In the genomic region with DNA sequence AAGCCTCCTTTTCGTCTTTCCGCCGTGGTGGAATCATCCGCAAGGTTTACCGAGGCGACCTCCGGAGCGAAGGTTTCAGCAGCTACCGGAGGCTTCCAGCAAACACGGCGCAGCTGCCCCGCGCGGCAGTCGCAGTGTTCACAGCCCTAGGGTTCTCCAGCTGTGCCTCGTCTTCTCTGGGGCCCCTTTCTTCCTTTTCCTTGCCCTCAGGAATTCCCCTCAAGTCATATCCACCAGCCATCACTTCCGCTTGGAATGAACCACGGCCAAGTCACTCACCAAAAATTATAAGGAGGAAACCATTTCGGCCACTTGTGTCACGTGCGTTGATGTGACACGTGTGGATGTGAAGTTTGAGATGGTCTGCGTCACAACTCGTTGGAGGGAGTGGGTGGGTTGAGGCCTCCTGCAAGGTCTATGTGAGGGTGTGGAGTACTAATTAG, we compare ENCODE assay signal across 8 cellular contexts. TPM values are rescaled to one million over a fixed set of nuclear protein-coding genes. Genes with fewer than 3 reads are reported as not detected.
A peak's percentile ranks its signal among the peaks of the same experiment; 100 is the strongest.
DNase-seq lines count a peak whose midpoint lies in the region; ATAC-seq, FAIRE-seq and TF ChIP-seq lines count a peak whose summit lies in the region.

No MANE protein-coding gene starts in this region.

- H3K36me3 Mint-ChIP-seq in Calu3 (ENCODE audit: insufficient read depth, unreplicated experiment): peaks cover 18% of the 10 kb centered on the region

- H3K9me3 ChIP-seq in MM.1S (replicated peaks; ENCODE audit: insufficient read depth, low read length) (no peaks in the 10 kb centered on the region), ascending aorta (no peaks in the 10 kb centered on the region), keratinocyte (ENCODE audit: control insufficient read depth, low read depth, low read length) (no peaks in the 10 kb centered on the region)

- TSS peak; percentile 92 for BruUV-seq in Calu3 (replicated peaks; lab: Mats Ljungman, UMichigan)

- H3K4me2 ChIP-seq in MM.1S (ENCODE audit: low read depth, low read length) (peak overlapping the region; percentile 85), keratinocyte (ENCODE audit: control insufficient read depth, extremely low read depth, insufficient read depth, low read depth, low read length) (peak overlapping the region; percentile 78)

- peaks cover 21% of the 10 kb centered on the region for H3K4me1 ChIP-seq in MM.1S (ENCODE audit: low read length)
- H3K4me1 ChIP-seq in ascending aorta: peaks cover 3 to 16% of the 10 kb centered on the region in 2 donors
- H3K4me1 ChIP-seq in keratinocyte (ENCODE audit: control insufficient read depth, extremely low read depth, insufficient read depth, low read length): peaks cover 35% of the 10 kb centered on the region

- no peak for FAIRE-seq in keratinocyte (lab: Jason Lieb, UNC)

- 0 out of 2 replicates have a peak overlapping the region, but pooled peaks have one; percentile 11 for H2AFZ ChIP-seq in MM.1S (ENCODE audit: low read length)
- H2AFZ ChIP-seq in keratinocyte (ENCODE audit: control insufficient read depth, low read length): peak overlapping the region; percentile 86

- H3K9me2 ChIP-seq in MM.1S (replicated peaks; ENCODE audit: insufficient read depth, low read length): no peaks in the 10 kb centered on the region

- H3K27ac Mint-ChIP-seq in Calu3 (ENCODE audit: unreplicated experiment): peak overlapping the region; percentile 42

- peak overlapping the region; percentile 62 for H3K4me3 ChIP-seq in MM.1S (ENCODE audit: low read length)
- H3K4me3 ChIP-seq in ascending aorta: peak overlapping the region; percentile 44 to 96
- H3K4me3 ChIP-seq in keratinocyte (ENCODE audit: control insufficient read depth in 2 of 3, extremely low read depth in 1 of 3, insufficient read depth in 2 of 3, low read depth in 1 of 3, low read length in 3 of 3): peak overlapping the region; percentile 45 to 72 (median 63)

- H3F3A ChIP-seq in MM.1S (ENCODE audit: insufficient read depth, low read length): peaks cover 58% of the 10 kb centered on the region

- H3K27ac ChIP-seq in MM.1S (ENCODE audit: low read length): peak overlapping the region; percentile 91
- H3K27ac ChIP-seq in ascending aorta: peak overlapping the region; percentile 98 to 100
- H3K27ac ChIP-seq in keratinocyte (ENCODE audit: control insufficient read depth, insufficient read depth, low read length): peak overlapping the region; percentile 88

- no peaks in the 10 kb centered on the region for H3K27me3 Mint-ChIP-seq in Calu3 (ENCODE audit: unreplicated experiment)

- H3K9ac ChIP-seq in MM.1S (ENCODE audit: low read length): peak overlapping the region; percentile 83
- H3K9ac ChIP-seq in keratinocyte (ENCODE audit: control insufficient read depth, extremely low read depth, insufficient read depth, low read length): peak overlapping the region; percentile 86

- no peak for TF ChIP-seq CTCF in Calu3 (IDR thresholded peaks at IDR 0.05; ENCODE audit: unreplicated experiment)
- no peak for TF ChIP-seq CTCF in MM.1S (IDR thresholded peaks at IDR 0.05; ENCODE audit: low read length)
- no peak for TF ChIP-seq CTCF in ascending aorta (IDR thresholded peaks at IDR 0.05)
- no peak for TF ChIP-seq CTCF in keratinocyte (optimal IDR thresholded peaks at IDR 0.05 in 1 of 3, IDR thresholded peaks at IDR 0.05 in 1 of 3, conservative IDR thresholded peaks at IDR 0.05 in 1 of 3; ENCODE audit: extremely low read depth in 1 of 3, insufficient read depth in 2 of 3, low read length in 3 of 3)

- H3K4me1 Mint-ChIP-seq in Calu3 (ENCODE audit: low read depth, unreplicated experiment): no peaks in the 10 kb centered on the region

- H3K27me3 ChIP-seq in MM.1S (replicated peaks; ENCODE audit: insufficient read depth, low read length) (no peaks in the 10 kb centered on the region), ascending aorta (no peaks in the 10 kb centered on the region), keratinocyte (ENCODE audit: control insufficient read depth, extremely low read depth, insufficient read depth, low read length) (no peaks in the 10 kb centered on the region)

- H3K9me3 Mint-ChIP-seq in Calu3 (ENCODE audit: low read depth, unreplicated experiment): no peaks in the 10 kb centered on the region

- peak overlapping the region; percentile 82 for H3K4me3 Mint-ChIP-seq in Calu3 (ENCODE audit: low read depth, unreplicated experiment)

- dilution Hi-C loops in keratinocyte (cut with MboI; ENCODE audit: extremely low pct_ligation_motif_present, low sequenced_read_pairs): no loop called here

- peak; percentile 18 for ATAC-seq in GM21576 (IDR thresholded peaks at IDR 0.05; ENCODE audit: unreplicated experiment)

- DNase-seq in Calu3: no peak
- no peak for DNase-seq in MM.1S
- peak; percentile 43 to 79 for DNase-seq in ascending aorta (ENCODE audit: low spot score in 2 of 2)
- DNase-seq in keratinocyte (ENCODE audit: low read depth, low spot score): no peak
- peak; percentile 78 for DNase-seq in stimulated activated CD4-positive, alpha-beta T cell treated with anti-CD3 and anti-CD28 coated beads, Interleukin-4, amount 100 ng/mL, for 24 hours
- DNase-seq in COR-L47 (lab: John Stamatoyannopoulos, UW): no peak
- no peak for DNase-seq in kidney glomerular epithelial cell (lab: John Stamatoyannopoulos, UW)

- H4K20me1 ChIP-seq in MM.1S (ENCODE audit: insufficient read depth, low read length): peaks cover 4% of the 10 kb centered on the region
- H4K20me1 ChIP-seq in keratinocyte (ENCODE audit: control insufficient read depth, extremely low read depth, insufficient read depth, low read length): no peaks in the 10 kb centered on the region

- intact Hi-C loops in Calu3 (cut with micrococcal nuclease; ENCODE audit: unreplicated experiment) (loop anchor here (10.0 kb wide), 1 partner anchor 216 kb away; a partner anchor contains a TSS), ascending aorta (cut with DNase I) (loop anchor here (1.0 to 5.0 kb wide), 2 partner anchors 15 to 132 kb away; a partner anchor contains a TSS)

- CTCF ChIA-PET in Calu3 (lab: Charles Lee): interaction anchor here (1.5 to 2.6 kb wide), 2 partner anchors 56 to 74 kb away, joined by 6 to 11 read pairs; no protein-coding TSS in a partner anchor

- no peaks in the 10 kb centered on the region for H3K9me1 ChIP-seq in keratinocyte (ENCODE audit: control insufficient read depth, extremely low read depth, insufficient read depth, low read length)

- H3K36me3 ChIP-seq in MM.1S (replicated peaks; ENCODE audit: insufficient read depth, low read length) (no peaks in the 10 kb centered on the region), ascending aorta (no peaks in the 10 kb centered on the region), keratinocyte (ENCODE audit: control insufficient read depth in 2 of 2, extremely low read depth in 1 of 2, insufficient read depth in 2 of 2, low read length in 2 of 2) (no peaks in the 10 kb centered on the region)

- H3K79me2 ChIP-seq in MM.1S (ENCODE audit: low read length) (peaks cover 55% of the 10 kb centered on the region), keratinocyte (ENCODE audit: control insufficient read depth, insufficient read depth, low read length) (peaks cover 37% of the 10 kb centered on the region)

RNA-seq across cellular contexts. Expression of a gene that starts 0.6 kb away (rescaled TPM):
- total RNA-seq in Calu3 (2022) (16.5 and 17.3 TPM in 2 replicates), ascending aorta (26.5 TPM)
- 5.4 to 7.1 TPM (median 7.1 TPM) in 3 replicates for polyA plus RNA-seq in keratinocyte
- 3.6 TPM for polyA plus RNA-seq in keratinocyte (2011; ENCODE audit: low read depth)
- polyA plus RNA-seq in keratinocyte (2011; cell fraction: cytosol; rRNA removed): 3.5 and 5.0 TPM in 2 replicates
- 23.0 and 26.6 TPM in 2 replicates for polyA plus RNA-seq in keratinocyte (2011; cell fraction: nucleus; rRNA removed)
- 4.8 and 10.7 TPM in 2 replicates for polyA plus RNA-seq in keratinocyte (2012; ENCODE audit: low replicate concordance)
- 14.4 to 28.3 TPM (median 18.1 TPM) in 3 replicates for polyA minus RNA-seq in keratinocyte
- polyA minus RNA-seq in keratinocyte (2011; cell fraction: cytosol; rRNA and poly(A)+ RNA removed): 7.1 TPM
- 17.1 and 29.8 TPM in 2 replicates for polyA minus RNA-seq in keratinocyte (2011; cell fraction: nucleus; rRNA and poly(A)+ RNA removed)

Comparison
In these comparisons a context has a peak if more than half of its experiments do, and no peak if none do; other contexts are left out.
1. DNase-seq: peak in ascending aorta (2 of 2) and stimulated activated CD4-positive, alpha-beta T cell treated with anti-CD3 and anti-CD28 coated beads, Interleukin-4, amount 100 ng/mL, for 24 hours (single experiment); none in Calu3 (single experiment), MM.1S (single experiment), keratinocyte (single experiment), COR-L47 (single experiment) and kidney glomerular epithelial cell (single experiment).
2. Peak in every context shown above with its lines, with median percentiles within 50 percentile points of each other: H3K27ac ChIP-seq and H3K4me3 ChIP-seq.